ENCODE assay signal across 30 cellular contexts in genomic region chr1:47571952-47572351, GRCh38.
"Had no signal": no experiment of that assay in that cellular context is flagged by ENCODE, and none has a peak within 500 bp of the region (broad histone marks: within the 10 kb centered on the region; RNA-seq: fewer than 3 reads in every experiment).

No MANE protein-coding gene starts in this region.

- H3K27ac Mint-ChIP-seq: activated B cell treated with CpG ODN at 0.5 μM for 24 hours; activated CD4-positive, alpha-beta memory T cell treated with anti-CD3 and anti-CD28 coated beads for 36 hours; activated naive CD8-positive, alpha-beta T cell; activated T-helper 17 cell treated with anti-CD3 and anti-CD28 coated beads, Interleukin-2, amount 50 U/mL, for 72 hours; effector memory CD8-positive, alpha-beta T cell; T-helper 17 cell; T-helper 2 cell treated with Interferon-gamma antibody and Interleukin-4, amounts not matched to agents 5 μg/mL and 100 μg/mL, for 36 hours had no signal

- H3K36me3 ChIP-seq: esophagus muscularis mucosa, gastrocnemius medialis, heart left ventricle, WERI-Rb-1 had no signal

- DNase-seq: activated B cell treated with CpG ODN at 0.5 μM for 24 hours; activated CD4-positive, alpha-beta memory T cell treated with anti-CD3 and anti-CD28 coated beads for 36 hours; activated CD4-positive, alpha-beta T cell treated with anti-CD3 and anti-CD28 coated beads for 48 hours; activated CD4-positive, alpha-beta T cell treated with anti-CD3 and anti-CD28 coated beads, Interleukin-2, amount 50 U/mL, for 1 hour; activated CD8-positive, alpha-beta memory T cell treated with anti-CD3 and anti-CD28 coated beads for 24 hours; activated effector memory CD4-positive, alpha-beta T cell treated with Interleukin-2 at 50 U/mL for 16 hours; activated gamma-delta T cell treated with Interleukin-2 at 50 U/mL for 16 hours; activated naive CD4-positive, alpha-beta T cell treated with anti-CD3 and anti-CD28 coated beads, Interleukin-2, amount 50 U/mL, for 16 hours; activated naive CD4-positive, alpha-beta T cell treated with Interleukin-2 at 50 U/mL for 16 hours; activated T-cell treated with anti-CD3 and anti-CD28 coated beads, Interleukin-2, amount 50 U/mL, for 4 hours; amniotic stem cell; body of pancreas; cortex of kidney; dermis blood vessel endothelial cell; effector CD4-positive, alpha-beta T cell; effector memory CD8-positive, alpha-beta T cell; erythroblast; foreskin keratinocyte; gastrocnemius medialis; glutamatergic neuron; heart left ventricle; T-helper 17 cell; T1000; WERI-Rb-1 had no signal

- H3K4me3 Mint-ChIP-seq: activated B cell treated with CpG ODN at 0.5 μM for 24 hours; activated CD4-positive, alpha-beta memory T cell treated with anti-CD3 and anti-CD28 coated beads for 36 hours; activated naive CD8-positive, alpha-beta T cell; activated T-cell treated with anti-CD3 and anti-CD28 coated beads, Interleukin-2, amount 50 U/mL, for 4 hours; activated T-helper 17 cell treated with anti-CD3 and anti-CD28 coated beads, Interleukin-2, amount 50 U/mL, for 72 hours; effector memory CD8-positive, alpha-beta T cell; T-helper 17 cell; T-helper 2 cell treated with Interferon-gamma antibody and Interleukin-4, amounts not matched to agents 5 μg/mL and 100 μg/mL, for 36 hours had no signal

- ATAC-seq: activated CD4-positive, CD25-positive, alpha-beta regulatory T cell treated with anti-CD3 and anti-CD28 coated beads, Interleukin-2, amount 50 U/mL, for 24 hours; activated T-cell treated with anti-CD3 and anti-CD28 coated beads, Interleukin-2, amount 50 U/mL, for 4 hours; activated T-helper 17 cell treated with anti-CD3 and anti-CD28 coated beads, Interleukin-2, amount 50 U/mL, for 72 hours; body of pancreas; effector memory CD8-positive, alpha-beta T cell; foreskin keratinocyte; gastrocnemius medialis; heart left ventricle; T-helper 17 cell had no signal

- H3K27ac ChIP-seq: body of pancreas, esophagus muscularis mucosa, foreskin keratinocyte, gastrocnemius medialis, heart left ventricle, WERI-Rb-1 had no signal

- H3K4me1 Mint-ChIP-seq: activated B cell treated with CpG ODN at 0.5 μM for 24 hours; activated T-helper 17 cell treated with anti-CD3 and anti-CD28 coated beads, Interleukin-2, amount 50 U/mL, for 72 hours had no signal

- H3K27me3 ChIP-seq: body of pancreas, foreskin keratinocyte, gastrocnemius medialis had no signal

- H3K9me3 Mint-ChIP-seq: activated B cell treated with CpG ODN at 0.5 μM for 24 hours; activated CD4-positive, alpha-beta memory T cell treated with anti-CD3 and anti-CD28 coated beads for 36 hours; activated T-cell treated with anti-CD3 and anti-CD28 coated beads, Interleukin-2, amount 50 U/mL, for 4 hours; activated T-helper 17 cell treated with anti-CD3 and anti-CD28 coated beads, Interleukin-2, amount 50 U/mL, for 72 hours; effector memory CD8-positive, alpha-beta T cell; T-helper 2 cell treated with Interferon-gamma antibody and Interleukin-4, amounts not matched to agents 5 μg/mL and 100 μg/mL, for 36 hours had no signal

- FAIRE-seq: colon had no signal

- H3K4me3 ChIP-seq: body of pancreas, esophagus muscularis mucosa, gastrocnemius medialis, heart left ventricle had no signal

- H3K36me3 Mint-ChIP-seq: activated CD4-positive, alpha-beta memory T cell treated with anti-CD3 and anti-CD28 coated beads for 36 hours; activated naive CD8-positive, alpha-beta T cell had no signal

- H3K9me3 ChIP-seq: body of pancreas, esophagus muscularis mucosa, gastrocnemius medialis, heart left ventricle had no signal
